Comparison of ENCODE assay signal across 19 cellular contexts in genomic region chr7:109125001-109125400, GRCh38.
"Had no signal": no experiment of that assay in that cellular context is flagged by ENCODE, and none has a peak within 500 bp of the region (broad histone marks: within the 10 kb centered on the region; RNA-seq: fewer than 3 reads in every experiment).

No MANE protein-coding gene starts in this region.

- H3K27ac ChIP-seq: colonic mucosa, heart right ventricle, ovary, right atrium auricular region, sigmoid colon, skin epidermis, stomach, thoracic aorta, transverse colon had no signal

- H3K4me1 ChIP-seq: colonic mucosa, heart right ventricle, right atrium auricular region, sigmoid colon, stomach, transverse colon had no signal

- H3K27ac Mint-ChIP-seq: naive thymus-derived CD4-positive, alpha-beta T cell had no signal

- H3K9me3 ChIP-seq: colonic mucosa, heart right ventricle, ovary, right atrium auricular region, sigmoid colon, stomach, thoracic aorta, transverse colon had no signal

- H3K4me1 Mint-ChIP-seq: naive thymus-derived CD4-positive, alpha-beta T cell had no signal

- H3K36me3 ChIP-seq: colonic mucosa, heart right ventricle, ovary, right atrium auricular region, sigmoid colon, stomach, thoracic aorta, transverse colon had no signal

- DNase-seq: colonic mucosa; dermis blood vessel endothelial cell; heart right ventricle; hypothalamus; kidney glomerular epithelial cell; mesendoderm; naive thymus-derived CD4-positive, alpha-beta T cell; nucleus accumbens; ovary; sigmoid colon; stimulated activated CD4-positive, alpha-beta T cell treated with anti-CD3 and anti-CD28 coated beads, Interleukin-12 subunit alpha, Interleukin-12 subunit beta, amount 100 ng/mL, for 4 hours; stimulated activated naive CD4-positive, alpha-beta T cell; stomach; substantia nigra; transverse colon had no signal

- ATAC-seq: esophagus mucosa; heart right ventricle; naive thymus-derived CD4-positive, alpha-beta T cell had no signal

- H3K27me3 ChIP-seq: colonic mucosa, heart right ventricle, ovary, right atrium auricular region, sigmoid colon, stomach, transverse colon had no signal

- H3K27me3 Mint-ChIP-seq: naive thymus-derived CD4-positive, alpha-beta T cell had no signal

- H3K4me3 Mint-ChIP-seq: naive thymus-derived CD4-positive, alpha-beta T cell had no signal

- H3K4me3 ChIP-seq: colonic mucosa, heart right ventricle, ovary, right atrium auricular region, sigmoid colon, skin epidermis, stomach, thoracic aorta, transverse colon had no signal
